Comparison of ENCODE assay signal across 23 cellular contexts in genomic region chr2:221973502-221973901, GRCh38.
A peak's percentile ranks its signal among the peaks of the same experiment; 100 is the strongest.
DNase-seq lines count a peak whose midpoint lies in the region; ATAC-seq, FAIRE-seq and TF ChIP-seq lines count a peak whose summit lies in the region.
"Had no signal": no experiment of that assay in that cellular context is flagged by ENCODE, and none has a peak within 500 bp of the region (broad histone marks: within the 10 kb centered on the region; RNA-seq: fewer than 3 reads in every experiment).

No MANE protein-coding gene starts in this region.

- H3K36me3 ChIP-seq in HepG2 (replicated peaks in 1 of 2; ENCODE audit: control insufficient read depth in 1 of 2, insufficient read depth in 2 of 2, low read length in 2 of 2) = no peaks in the 10 kb centered on the region
- no peaks in the 10 kb centered on the region for H3K36me3 ChIP-seq in right lobe of liver
- H3K36me3 ChIP-seq in PC-9 (ENCODE audit: low read depth) = no peaks in the 10 kb centered on the region
- no peaks in the 10 kb centered on the region for H3K36me3 ChIP-seq in keratinocyte (ENCODE audit: control insufficient read depth in 2 of 2, extremely low read depth in 1 of 2, insufficient read depth in 2 of 2, low read length in 2 of 2)
- no peaks in the 10 kb centered on the region for H3K36me3 ChIP-seq in stomach
- H3K36me3 ChIP-seq: BE2C, BLaER1 had no signal

- H2AFZ ChIP-seq in HepG2 (ENCODE audit: low read length) (no peak overlapping the region), PC-9 (peak overlapping the region; percentile 4), keratinocyte (ENCODE audit: control insufficient read depth, low read length) (no peak overlapping the region)

- ATAC-seq in HepG2 (no peak), right lobe of liver (no peak)
- ATAC-seq: GM12878 had no signal

- CTCF ChIA-PET in HepG2 (lab: Yijun Ruan, JAX; ENCODE audit: low intra/inter-chr PET ratio, low total read pairs) (no interaction called here), PC-9 (lab: Charles Lee) (no interaction called here)

- H3K4me2 ChIP-seq in HepG2 (ENCODE audit: low read depth, low read length) (no peak overlapping the region), PC-9 (peak overlapping the region; percentile 49), keratinocyte (ENCODE audit: control insufficient read depth, extremely low read depth, insufficient read depth, low read depth, low read length) (peak overlapping the region; percentile 22)
- H3K4me2 ChIP-seq: BLaER1 had no signal

- no peaks in the 10 kb centered on the region for H3K9me2 ChIP-seq in PC-9 (ENCODE audit: insufficient read depth)

- POLR2A ChIA-PET in HepG2 (lab: Yijun Ruan, JAX) = no interaction called here
- POLR2A ChIA-PET in PC-9 (lab: Charles Lee; ENCODE audit: unreplicated experiment) = no interaction called here

- intact Hi-C loops in HepG2 (cut with micrococcal nuclease; ENCODE audit: unreplicated experiment) = no loop called here
- intact Hi-C loops in right lobe of liver (cut with DNase I) = no loop called here
- intact Hi-C loops in PC-9 (cut with micrococcal nuclease; ENCODE audit: unreplicated experiment) = loop anchor here (10.0 kb wide), 1 partner anchor 619 kb away; no protein-coding TSS in a partner anchor
- intact Hi-C loops in stomach (cut with DNase I; ENCODE audit: low total_unique reads) = no loop called here

- dilution Hi-C loops in keratinocyte (cut with MboI; ENCODE audit: extremely low pct_ligation_motif_present, low sequenced_read_pairs) = no loop called here

- DNase-seq in HepG2 (ENCODE audit: low spot score) (no peak), right lobe of liver (no peak), PC-9 (no peak), keratinocyte (ENCODE audit: low read depth, low spot score) (no peak), stomach (no peak), GM12892 (ENCODE audit: insufficient read length) (no peak)
- DNase-seq: ACHN; BE2C; C1 segment of cervical spinal cord; CD4-positive, alpha-beta memory T cell; CD4-positive, CD25-positive, alpha-beta regulatory T cell; CD8-positive, alpha-beta memory T cell; COR-L47; DMS 273 treated with DMSO at 0.1 percent for 48 hours; DMS153; DMS53; DMS79; DND-41; EL; GDM1 had no signal

- in situ Hi-C loops in HepG2 (cut with HindIII; ENCODE audit: extremely low pct_ligation_motif_present, low pct_unique_long_range_greater_than_20kb) = no loop called here

- no peaks in the 10 kb centered on the region for H3K9me1 ChIP-seq in keratinocyte (ENCODE audit: control insufficient read depth, extremely low read depth, insufficient read depth, low read length)

- TF ChIP-seq EP300 in HepG2 (IDR thresholded peaks at IDR 0.05; ENCODE audit: low read depth in 2 of 2, low read length in 2 of 2) = no peak
- no peak for TF ChIP-seq EP300 in HepG2 (CRISPR knock-in tag; IDR thresholded peaks at IDR 0.05; ENCODE audit: borderline replicate concordance)
- no peak for TF ChIP-seq EP300 in stomach (IDR thresholded peaks at IDR 0.05)

- TF ChIP-seq CTCF in HepG2 (CRISPR knock-in tag; IDR thresholded peaks at IDR 0.05) (no peak), right lobe of liver (IDR thresholded peaks at IDR 0.05) (no peak), PC-9 (conservative IDR thresholded peaks at IDR 0.05) (no peak), keratinocyte (optimal IDR thresholded peaks at IDR 0.05 in 1 of 3, IDR thresholded peaks at IDR 0.05 in 1 of 3, conservative IDR thresholded peaks at IDR 0.05 in 1 of 3; ENCODE audit: extremely low read depth in 1 of 3, insufficient read depth in 2 of 3, low read length in 3 of 3) (no peak), stomach (IDR thresholded peaks at IDR 0.05) (no peak)

- H3K4me1 ChIP-seq in HepG2 (ENCODE audit: insufficient read depth, low read length) (no peaks in the 10 kb centered on the region), right lobe of liver (no peaks in the 10 kb centered on the region), PC-9 (replicated peaks; ENCODE audit: insufficient read depth) (peaks cover 27% of the 10 kb centered on the region), keratinocyte (ENCODE audit: control insufficient read depth, extremely low read depth, insufficient read depth, low read length) (peaks cover 8% of the 10 kb centered on the region), stomach (no peaks in the 10 kb centered on the region)
- H3K4me1 ChIP-seq: BE2C, BLaER1 had no signal

- no peak overlapping the region for H3K27ac ChIP-seq in HepG2 (ENCODE audit: extremely low read length, insufficient read depth, low read length)
- H3K27ac ChIP-seq in right lobe of liver = no peak overlapping the region
- H3K27ac ChIP-seq in PC-9 = peak overlapping the region; percentile 48
- no peak overlapping the region for H3K27ac ChIP-seq in keratinocyte (ENCODE audit: control insufficient read depth, insufficient read depth, low read length)
- no peak overlapping the region for H3K27ac ChIP-seq in stomach
- H3K27ac ChIP-seq: 22Rv1, BLaER1 had no signal

- peaks cover 21% of the 10 kb centered on the region for H3F3A ChIP-seq in PC-9 (ENCODE audit: insufficient read depth, low read depth)

- H3K27me3 ChIP-seq in HepG2 (ENCODE audit: control insufficient read depth in 1 of 2, insufficient read depth in 2 of 2, low read length in 2 of 2) (no peaks in the 10 kb centered on the region; a peak in 1 of 5 replicates), right lobe of liver (no peaks in the 10 kb centered on the region), PC-9 (ENCODE audit: insufficient read depth, low read depth) (no peaks in the 10 kb centered on the region), keratinocyte (ENCODE audit: control insufficient read depth, extremely low read depth, insufficient read depth, low read length) (no peaks in the 10 kb centered on the region), stomach (no peaks in the 10 kb centered on the region)
- H3K27me3 ChIP-seq: BLaER1 had no signal

- TF ChIP-seq POLR2A in HepG2 (IDR thresholded peaks at IDR 0.05; ENCODE audit: insufficient read depth in 1 of 2, low read depth in 2 of 2, low read length in 2 of 2) (no peak), right lobe of liver (IDR thresholded peaks at IDR 0.05) (no peak), stomach (IDR thresholded peaks at IDR 0.05) (no peak), GM12892 (IDR thresholded peaks at IDR 0.05; ENCODE audit: low read depth, low read length) (no peak)

- H3K4me3 ChIP-seq in HepG2 (replicated peaks in 1 of 3; ENCODE audit: insufficient read depth in 1 of 3, low read depth in 2 of 3, low read length in 3 of 3) (no peak overlapping the region), right lobe of liver (no peak overlapping the region), PC-9 (peak overlapping the region; percentile 1; the same call in 1 of the 2 replicates), keratinocyte (ENCODE audit: control insufficient read depth in 2 of 3, extremely low read depth in 1 of 3, insufficient read depth in 2 of 3, low read depth in 1 of 3, low read length in 3 of 3) (no peak overlapping the region), stomach (no peak overlapping the region)
- H3K4me3 ChIP-seq: BLaER1, GM12878 had no signal

- H3K9me3 ChIP-seq in HepG2 (ENCODE audit: low read length) (no peaks in the 10 kb centered on the region), right lobe of liver (no peaks in the 10 kb centered on the region), PC-9 (ENCODE audit: insufficient read depth, low read depth) (peaks cover 16% of the 10 kb centered on the region; the same call in 1 of the 2 replicates), keratinocyte (ENCODE audit: control insufficient read depth, low read depth, low read length) (no peaks in the 10 kb centered on the region), stomach (no peaks in the 10 kb centered on the region)
- H3K9me3 ChIP-seq: BE2C, BLaER1 had no signal

- 2% methylated on average over 3 of the region's 3 CpGs for WGBS in HepG2 (ENCODE audit: low lambda C conversion rate)
- WGBS in right lobe of liver (ENCODE audit: insufficient coverage, low coverage, low lambda C conversion rate, missing lambda C conversion rate) = 68% methylated on average over 3 of the region's 3 CpGs
- WGBS in stomach, 5 donors = 59 to 82% (median 71%) methylated on average over 3 of the region's 3 CpGs

- no peak for TF ChIP-seq RAD21 in HepG2 (CRISPR knock-in tag; IDR thresholded peaks at IDR 0.05)

- no peak overlapping the region for H3K9ac ChIP-seq in HepG2 (ENCODE audit: insufficient read depth, low read depth, low read length)
- H3K9ac ChIP-seq in keratinocyte (ENCODE audit: control insufficient read depth, extremely low read depth, insufficient read depth, low read length) = no peak overlapping the region
- H3K9ac ChIP-seq: BLaER1 had no signal

- no TSS peak for BruUV-seq in HepG2 (replicated peaks; lab: Mats Ljungman, UMichigan)
- BruUV-seq in PC-9 (replicated peaks; lab: Mats Ljungman, UMichigan) = no TSS peak

- no peaks in the 10 kb centered on the region for H4K20me1 ChIP-seq in HepG2 (ENCODE audit: insufficient read depth, low read length)
- H4K20me1 ChIP-seq in PC-9 (ENCODE audit: insufficient read depth) = no peaks in the 10 kb centered on the region
- H4K20me1 ChIP-seq in keratinocyte (ENCODE audit: control insufficient read depth, extremely low read depth, insufficient read depth, low read length) = no peaks in the 10 kb centered on the region
- H4K20me1 ChIP-seq: BLaER1 had no signal

- H3K79me2 ChIP-seq in HepG2 (ENCODE audit: insufficient read depth, low read length) (no peaks in the 10 kb centered on the region), PC-9 (ENCODE audit: low read depth) (no peaks in the 10 kb centered on the region), keratinocyte (ENCODE audit: control insufficient read depth, insufficient read depth, low read length) (no peaks in the 10 kb centered on the region)

- FAIRE-seq in HepG2 (lab: Jason Lieb, UNC) (no peak), keratinocyte (lab: Jason Lieb, UNC) (no peak), GM12892 (lab: Jason Lieb, UNC) (no peak)
- FAIRE-seq: GM12878 had no signal

TF ChIP-seq in HepG2, 621 proteins besides CTCF, POLR2A, EP300 and RAD21:
- TF ChIP-seq ATF7 (IDR thresholded peaks at IDR 0.05) = no peak
- TF ChIP-seq ATF7 (CRISPR knock-in tag; IDR thresholded peaks at IDR 0.05) = no peak
- peak; percentile 68 to 82; a peak in 3 of 4 replicates for TF ChIP-seq MAFK (conservative IDR thresholded peaks at IDR 0.05 in 1 of 2, IDR thresholded peaks at IDR 0.05 in 1 of 2; ENCODE audit: low read length in 2 of 2)
- TF ChIP-seq MAFF (IDR thresholded peaks at IDR 0.05; ENCODE audit: low read depth, low read length) = peak; percentile 63
- no peak for TF ChIP-seq NR2C2 (CRISPR knock-in tag; IDR thresholded peaks at IDR 0.05; ENCODE audit: borderline replicate concordance)
